In the genomic region with DNA sequence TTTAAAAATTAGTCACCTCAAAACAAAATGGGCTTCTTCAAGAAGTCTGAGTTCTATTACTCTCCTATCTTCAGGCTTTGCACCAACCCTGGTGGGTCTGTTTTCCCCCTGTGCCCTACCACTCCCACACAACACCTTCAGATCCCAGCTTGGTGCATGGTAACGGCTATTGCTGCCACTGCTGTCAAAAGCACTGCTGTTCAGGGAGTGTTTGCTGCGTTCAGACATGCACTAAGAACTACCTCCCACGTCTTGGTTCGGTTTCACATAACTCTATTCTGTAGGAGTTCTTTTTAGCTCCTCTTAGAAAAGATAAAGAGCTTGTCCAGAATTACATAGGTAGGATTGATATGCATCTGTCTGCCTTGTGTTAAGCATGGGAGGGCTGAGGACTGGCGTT, we compare ENCODE assay signal across 26 cellular contexts.
"Had no signal": no experiment of that assay in that cellular context is flagged by ENCODE, and none has a peak within 500 bp of the region (broad histone marks: within the 10 kb centered on the region; RNA-seq: fewer than 3 reads in every experiment).

No MANE protein-coding gene starts in this region.

- H3K4me1 Mint-ChIP-seq: activated CD4-positive, alpha-beta memory T cell treated with anti-CD3 and anti-CD28 coated beads, Interleukin-2, amount 10 ng/mL, durations not matched to agents 7 days and 5 days; activated CD4-positive, alpha-beta T cell treated with anti-CD3 and anti-CD28 coated beads, Interleukin-2, amount 10 ng/mL, durations not matched to agents 7 days and 5 days; activated T-helper 17 cell treated with anti-CD3 and anti-CD28 coated beads, Interleukin-2, amount 50 U/mL, for 72 hours; central memory CD8-positive, alpha-beta T cell; WTC11 had no signal

- DNase-seq: activated CD4-positive, alpha-beta memory T cell treated with anti-CD3 and anti-CD28 coated beads, Interleukin-2, amount 10 ng/mL, durations not matched to agents 7 days and 5 days; activated CD4-positive, alpha-beta T cell treated with anti-CD3 and anti-CD28 coated beads for 1 hour; activated CD4-positive, alpha-beta T cell treated with anti-CD3 and anti-CD28 coated beads for 4 hours; activated CD4-positive, alpha-beta T cell treated with anti-CD3 and anti-CD28 coated beads, Interleukin-2, amount 10 ng/mL, durations not matched to agents 7 days and 5 days; activated CD4-positive, alpha-beta T cell treated with anti-CD3 and anti-CD28 coated beads, Interleukin-2, amount 50 U/mL, for 4 hours; activated CD8-positive, alpha-beta memory T cell treated with anti-CD3 and anti-CD28 coated beads, Interleukin-2, amount 50 U/mL, for 48 hours; activated effector memory CD4-positive, alpha-beta T cell treated with Interleukin-2 at 50 U/mL for 16 hours; activated gamma-delta T cell treated with Interleukin-2 at 50 U/mL for 16 hours; activated naive CD4-positive, alpha-beta T cell treated with anti-CD3 and anti-CD28 coated beads, Interleukin-2, amount 50 U/mL, for 16 hours; activated naive CD4-positive, alpha-beta T cell treated with Interleukin-2 at 50 U/mL for 16 hours; activated T-cell treated with anti-CD3 and anti-CD28 coated beads for 4 hours; activated T-cell treated with anti-CD3 and anti-CD28 coated beads, Interleukin-2, amount 50 U/mL, for 24 hours; activated T-cell treated with anti-CD3 and anti-CD28 coated beads, Interleukin-2, amount 50 U/mL, for 72 hours; amniotic stem cell; brain microvascular endothelial cell; effector CD4-positive, alpha-beta T cell; effector memory CD8-positive, alpha-beta T cell; erythroblast; esophagus squamous epithelium; foreskin melanocyte; T-helper 2 cell had no signal

- H3K27ac Mint-ChIP-seq: activated CD4-positive, alpha-beta memory T cell treated with anti-CD3 and anti-CD28 coated beads, Interleukin-2, amount 10 ng/mL, durations not matched to agents 7 days and 5 days; activated CD4-positive, alpha-beta T cell treated with anti-CD3 and anti-CD28 coated beads, Interleukin-2, amount 10 ng/mL, durations not matched to agents 7 days and 5 days; activated naive CD8-positive, alpha-beta T cell; activated T-cell treated with anti-CD3 and anti-CD28 coated beads, Interleukin-2, amount 50 U/mL, for 24 hours; activated T-cell treated with anti-CD3 and anti-CD28 coated beads, Interleukin-2, amount 50 U/mL, for 72 hours; activated T-helper 17 cell treated with anti-CD3 and anti-CD28 coated beads, Interleukin-2, amount 50 U/mL, for 72 hours; dendritic cell treated with granulocyte-macrophage colony-stimulating factor and Interleukin-4, amounts not matched to agents 40 ng/mL and 50 ng/mL, for 4 days; effector memory CD8-positive, alpha-beta T cell; WTC11 had no signal

- H3K27me3 Mint-ChIP-seq: activated CD4-positive, alpha-beta memory T cell treated with anti-CD3 and anti-CD28 coated beads, Interleukin-2, amount 10 ng/mL, durations not matched to agents 7 days and 5 days; activated CD4-positive, alpha-beta T cell treated with anti-CD3 and anti-CD28 coated beads, Interleukin-2, amount 10 ng/mL, durations not matched to agents 7 days and 5 days; activated T-cell treated with anti-CD3 and anti-CD28 coated beads, Interleukin-2, amount 50 U/mL, for 24 hours; activated T-helper 17 cell treated with anti-CD3 and anti-CD28 coated beads, Interleukin-2, amount 50 U/mL, for 72 hours; central memory CD8-positive, alpha-beta T cell; dendritic cell treated with granulocyte-macrophage colony-stimulating factor and Interleukin-4, amounts not matched to agents 40 ng/mL and 50 ng/mL, for 4 days; effector memory CD8-positive, alpha-beta T cell had no signal

- H3K4me3 Mint-ChIP-seq: activated CD4-positive, alpha-beta memory T cell treated with anti-CD3 and anti-CD28 coated beads, Interleukin-2, amount 10 ng/mL, durations not matched to agents 7 days and 5 days; activated CD4-positive, alpha-beta T cell treated with anti-CD3 and anti-CD28 coated beads, Interleukin-2, amount 10 ng/mL, durations not matched to agents 7 days and 5 days; activated naive CD8-positive, alpha-beta T cell; activated T-cell treated with anti-CD3 and anti-CD28 coated beads, Interleukin-2, amount 50 U/mL, for 24 hours; activated T-cell treated with anti-CD3 and anti-CD28 coated beads, Interleukin-2, amount 50 U/mL, for 72 hours; activated T-helper 17 cell treated with anti-CD3 and anti-CD28 coated beads, Interleukin-2, amount 50 U/mL, for 72 hours; central memory CD8-positive, alpha-beta T cell; dendritic cell treated with granulocyte-macrophage colony-stimulating factor and Interleukin-4, amounts not matched to agents 40 ng/mL and 50 ng/mL, for 4 days; effector memory CD8-positive, alpha-beta T cell; WTC11 had no signal

- H3K36me3 Mint-ChIP-seq: activated naive CD8-positive, alpha-beta T cell; WTC11 had no signal
